In genomic region chr11:57054782-57055181, GRCh38 we compare ENCODE assay signal across 24 cellular contexts.
"Had no signal": no experiment of that assay in that cellular context is flagged by ENCODE, and none has a peak within 500 bp of the region (broad histone marks: within the 10 kb centered on the region; RNA-seq: fewer than 3 reads in every experiment).

No MANE protein-coding gene starts in this region.

- H3K9me3 ChIP-seq: esophagus muscularis mucosa, gastrocnemius medialis, left lung, lower lobe of right lung, mucosa of descending colon had no signal

- H3K36me3 ChIP-seq: esophagus muscularis mucosa, gastrocnemius medialis, heart right ventricle, left lung, lower lobe of right lung had no signal

- H3K27ac ChIP-seq: coronary artery, dorsolateral prefrontal cortex, esophagus muscularis mucosa, gastrocnemius medialis, heart right ventricle, left lung, lower lobe of right lung had no signal

- ATAC-seq: gastrocnemius medialis, heart right ventricle, left cardiac atrium, left lung, left ventricle myocardium superior, lower lobe of right lung, mucosa of descending colon had no signal

- FAIRE-seq: colon, endothelial cell of umbilical vein, islet of Langerhans, keratinocyte had no signal

- H3K27me3 ChIP-seq: dorsolateral prefrontal cortex, esophagus muscularis mucosa, gastrocnemius medialis, heart right ventricle, left lung had no signal

- H3K4me1 ChIP-seq: esophagus muscularis mucosa, gastrocnemius medialis, heart right ventricle, left lung, lower lobe of right lung had no signal

- DNase-seq: dermis blood vessel endothelial cell; dorsolateral prefrontal cortex; effector CD4-positive, alpha-beta T cell; effector memory CD4-positive, alpha-beta T cell; foreskin fibroblast; foreskin melanocyte; gastrocnemius medialis; glutamatergic neuron; head of caudate nucleus; heart right ventricle; hippocampal formation; left cardiac atrium; left lung; left ventricle myocardium superior; lower lobe of right lung; mesenchymal stem cell; mucosa of descending colon; naive B cell had no signal

- H3K4me3 ChIP-seq: coronary artery, dorsolateral prefrontal cortex, esophagus muscularis mucosa, gastrocnemius medialis, heart right ventricle, left lung, lower lobe of right lung, mucosa of descending colon had no signal
